11 cellular contexts compared by ENCODE assay signal in genomic region chr9:106478312-106479099, GRCh38.
"Had no signal": no experiment of that assay in that cellular context is flagged by ENCODE, and none has a peak within 500 bp of the region (broad histone marks: within the 10 kb centered on the region; RNA-seq: fewer than 3 reads in every experiment).

No MANE protein-coding gene starts in this region.

- H3K4me1 ChIP-seq: sigmoid colon had no signal

- H3K36me3 ChIP-seq: brain microvascular endothelial cell, sigmoid colon had no signal

- DNase-seq: activated naive CD4-positive, alpha-beta T cell; activated naive CD8-positive, alpha-beta T cell treated with anti-CD3 and anti-CD28 coated beads, Interleukin-2, amount 10 ng/mL, durations not matched to agents 7 days and 5 days; brain microvascular endothelial cell; effector memory CD4-positive, alpha-beta T cell; head of caudate nucleus; left colon; nephron progenitor cell; psoas muscle; sigmoid colon; stimulated activated CD4-positive, alpha-beta T cell treated with anti-CD3 and anti-CD28 coated beads, Interleukin-1b, Interleukin-23, amount 100 ng/mL, for 48 hours had no signal

- H3K27me3 ChIP-seq: brain microvascular endothelial cell, sigmoid colon had no signal

- ATAC-seq: activated CD4-positive, CD25-positive, alpha-beta regulatory T cell treated with anti-CD3 and anti-CD28 coated beads, Interleukin-2, amount 50 U/mL, for 24 hours; left colon; psoas muscle had no signal

- H3K27ac ChIP-seq: brain microvascular endothelial cell, psoas muscle, sigmoid colon had no signal

- H3K4me3 ChIP-seq: psoas muscle, sigmoid colon had no signal
